In the genomic region with DNA sequence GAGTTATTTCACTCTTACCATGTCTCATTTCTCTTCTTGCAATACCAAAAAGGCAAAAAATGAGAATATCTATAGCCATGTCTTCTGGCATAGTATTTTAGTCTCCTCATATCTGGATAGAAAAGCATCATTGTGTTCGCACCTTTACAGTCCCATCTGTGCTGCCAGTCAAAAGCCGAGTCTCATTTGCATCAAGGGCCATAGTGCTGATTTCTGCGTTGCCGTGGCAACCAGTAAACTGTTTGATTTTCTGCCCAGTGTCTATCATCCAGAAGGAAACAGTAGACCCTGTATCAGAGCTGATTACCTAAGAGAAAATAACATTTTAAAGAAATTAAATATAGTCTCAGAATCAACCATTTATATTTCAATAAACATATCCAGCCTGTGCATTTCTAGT, we compare ENCODE assay signal across 30 cellular contexts.
A peak's percentile ranks its signal among the peaks of the same experiment; 100 is the strongest.
DNase-seq lines count a peak whose midpoint lies in the region; ATAC-seq lines count a peak whose summit lies in the region.
"Had no signal": no experiment of that assay in that cellular context is flagged by ENCODE, and none has a peak within 500 bp of the region (broad histone marks: within the 10 kb centered on the region; RNA-seq: fewer than 3 reads in every experiment).

No MANE protein-coding gene starts in this region.

- H3K27me3 ChIP-seq in Karpas-422 (ENCODE audit: low read length) (no peaks in the 10 kb centered on the region), mesendoderm (ENCODE audit: insufficient read depth, low read length, poor library complexity) (no peaks in the 10 kb centered on the region)
- H3K27me3 ChIP-seq: right atrium auricular region, SJCRH30, stomach, transverse colon had no signal

- H3K9ac ChIP-seq in Karpas-422 (ENCODE audit: low read length) (no peak overlapping the region), mesendoderm (ENCODE audit: low read length) (no peak overlapping the region)

- DNase-seq in COR-L47 (lab: John Stamatoyannopoulos, UW) (peak; percentile 34), Karpas-422 (peak; percentile 44), NCI-H748 (lab: John Stamatoyannopoulos, UW; ENCODE audit: unreplicated experiment) (peak; percentile 77), mesendoderm (peak; percentile 23), AG08396 (ENCODE audit: low spot score) (no peak), superior temporal gyrus (ENCODE audit: extremely low spot score) (no peak)
- DNase-seq: activated CD4-positive, alpha-beta T cell treated with anti-CD3 and anti-CD28 coated beads, Interleukin-2, amount 50 U/mL, for 48 hours; activated naive CD4-positive, alpha-beta T cell treated with anti-CD3 and anti-CD28 coated beads, Interleukin-2, amount 10 ng/mL, durations not matched to agents 7 days and 5 days; amniotic stem cell; Calu3; HFFc6; Kasumi-1; left ventricle myocardium superior; midbrain; MV-4-11; naive thymus-derived CD8-positive, alpha-beta T cell; NCI-H446; stimulated activated CD4-positive, alpha-beta T cell treated with anti-CD3 and anti-CD28 coated beads, Interleukin-1b, Interleukin-23, amount 100 ng/mL, for 48 hours; stimulated activated CD8-positive, alpha-beta memory T cell treated with anti-CD3 and anti-CD28 coated beads, Interleukin-4, amount 100 ng/mL, for 48 hours; stomach; T-helper 1 cell; transverse colon had no signal

- H4K8ac ChIP-seq in mesendoderm (ENCODE audit: low read depth, low read length), result no peak overlapping the region

- no peak overlapping the region for H2AK5ac ChIP-seq in mesendoderm (ENCODE audit: low read length)

- H3K9me3 ChIP-seq in Karpas-422 (ENCODE audit: low read length), result no peaks in the 10 kb centered on the region
- H3K9me3 ChIP-seq: right atrium auricular region, SJCRH30, stomach, transverse colon had no signal

- H3K56ac ChIP-seq in mesendoderm (ENCODE audit: low read length), result no peak overlapping the region

- no peaks in the 10 kb centered on the region for H3K9me2 ChIP-seq in Karpas-422 (replicated peaks; ENCODE audit: insufficient read depth, low read length)

- H3K4me1 ChIP-seq in Karpas-422 (ENCODE audit: low read length) (no peaks in the 10 kb centered on the region; the same call in 1 of the 2 replicates), mesendoderm (ENCODE audit: control insufficient read depth, low read depth, low read length) (no peaks in the 10 kb centered on the region)
- H3K4me1 ChIP-seq: right atrium auricular region, SJCRH30, stomach, transverse colon had no signal

- H4K20me1 ChIP-seq in Karpas-422 (ENCODE audit: insufficient read depth, low read depth, low read length), result no peaks in the 10 kb centered on the region

- H3K79me1 ChIP-seq in mesendoderm (ENCODE audit: low read length), result no peaks in the 10 kb centered on the region

- no peak overlapping the region for H4K5ac ChIP-seq in mesendoderm (ENCODE audit: low read length)

- H3K27ac ChIP-seq in Karpas-422 (ENCODE audit: low read length) (no peak overlapping the region), mesendoderm (ENCODE audit: low read depth, low read length) (no peak overlapping the region)
- H3K27ac ChIP-seq: C4-2B, HL-60, right atrium auricular region, SJCRH30, stomach, transverse colon had no signal

- no peak overlapping the region for H3K4me3 ChIP-seq in Karpas-422 (ENCODE audit: low read length)
- no peak overlapping the region for H3K4me3 ChIP-seq in mesendoderm (ENCODE audit: low read length)
- H3K4me3 ChIP-seq: GM23338, right atrium auricular region, SJCRH30, smooth muscle cell, stomach, transverse colon had no signal

- WGBS in mesendoderm (ENCODE audit: extremely low coverage, insufficient coverage, low lambda C conversion rate), result no CpG with 5 or more reads among the region's 4 CpGs

- H2BK120ac ChIP-seq in mesendoderm (ENCODE audit: low read depth, low read length), result no peak overlapping the region

- no peak for ATAC-seq in GM19395 (IDR thresholded peaks at IDR 0.05; ENCODE audit: unreplicated experiment)
- ATAC-seq: activated CD4-positive, CD25-positive, alpha-beta regulatory T cell treated with anti-CD3 and anti-CD28 coated beads, Interleukin-2, amount 50 U/mL, for 24 hours; GM23338; left ventricle myocardium superior; naive thymus-derived CD8-positive, alpha-beta T cell had no signal

- H3K4ac ChIP-seq in mesendoderm (ENCODE audit: low read depth, low read length), result no peak overlapping the region

- H3K36me3 ChIP-seq in Karpas-422 (ENCODE audit: insufficient read depth, low read length), result no peaks in the 10 kb centered on the region
- H3K36me3 ChIP-seq in mesendoderm (ENCODE audit: control insufficient read depth, insufficient read depth, low read length), result no peaks in the 10 kb centered on the region
- H3K36me3 ChIP-seq: right atrium auricular region, SJCRH30, stomach, transverse colon had no signal

- H2BK15ac ChIP-seq in mesendoderm (replicated peaks; ENCODE audit: low read depth), result no peak overlapping the region

- H3K18ac ChIP-seq in mesendoderm (ENCODE audit: low read length), result no peak overlapping the region

- H3K79me2 ChIP-seq in Karpas-422 (ENCODE audit: low read length) (no peaks in the 10 kb centered on the region), mesendoderm (ENCODE audit: control insufficient read depth, insufficient read depth, low read length) (no peaks in the 10 kb centered on the region)

- no peak overlapping the region for H3K23ac ChIP-seq in mesendoderm (ENCODE audit: low read length)

- H3K4me2 ChIP-seq in Karpas-422 (ENCODE audit: low read depth, low read length, poor library complexity, severe bottlenecking) (no peak overlapping the region), mesendoderm (ENCODE audit: low read length) (no peak overlapping the region)
- H3K4me2 ChIP-seq: GM23338, smooth muscle cell had no signal

- H2AFZ ChIP-seq in Karpas-422 (ENCODE audit: low read length), result no peak overlapping the region
- H2AFZ ChIP-seq: GM23338 had no signal

- H2BK5ac ChIP-seq in mesendoderm (ENCODE audit: low read length), result no peak overlapping the region

Comparison
In these comparisons a context has a peak if more than half of its experiments do, and no peak if none do; other contexts are left out.
1. DNase-seq: peak in COR-L47 (single experiment), Karpas-422 (single experiment), NCI-H748 (single experiment) and mesendoderm (single experiment); none in AG08396 (single experiment) and superior temporal gyrus (single experiment).